Comparison of ENCODE assay signal across 20 cellular contexts in genomic region chr10:50248057-50248456, GRCh38.
"Had no signal": no experiment of that assay in that cellular context is flagged by ENCODE, and none has a peak within 500 bp of the region (broad histone marks: within the 10 kb centered on the region; RNA-seq: fewer than 3 reads in every experiment).

No MANE protein-coding gene starts in this region.

- DNase-seq: Kasumi-1, MM.1S, NCI-H1092 treated with DMSO at 0.1 percent for 48 hours, NCI-H1436, NCI-H187, NCI-H2029, NCI-H2081 treated with DMSO at 0.1 percent for 48 hours, NCI-H226, NCI-H446, NCI-H510A, NCI-H524 treated with DMSO at 0.1 percent for 48 hours, NCI-H69, NCI-H774, Right ventricle myocardium superior, RPMI8226, SK-N-SH, SW 1271 had no signal

- FAIRE-seq: K562, RCC 7860 had no signal

- H3K27ac ChIP-seq: KMS-11 had no signal

- H3K9me3 ChIP-seq: SK-N-SH had no signal

- H3K4me3 ChIP-seq: K562 had no signal

- ATAC-seq: K562 had no signal
